Comparison of ENCODE assay signal across 8 cellular contexts in genomic region chr15:52780172-52780980, GRCh38. TPM values are rescaled to one million over a fixed set of nuclear protein-coding genes. Genes with fewer than 3 reads are reported as not detected.
DNase-seq lines count a peak whose midpoint lies in the region; ATAC-seq lines count a peak whose summit lies in the region.

No MANE protein-coding gene starts in this region.

- no peak overlapping the region for H3K4me2 ChIP-seq in mesenchymal stem cell (ENCODE audit: low read length, poor library complexity, severe bottlenecking)

- H3K27me3 ChIP-seq in mesenchymal stem cell (ENCODE audit: control insufficient read depth in 1 of 2, insufficient read depth in 1 of 2, low read length in 2 of 2), result peaks cover 44 to 86% of the 10 kb centered on the region in 2 experiments

- no peak overlapping the region for H4K91ac ChIP-seq in mesenchymal stem cell (ENCODE audit: low read length)

- H3K4me1 ChIP-seq in mesenchymal stem cell (ENCODE audit: control insufficient read depth, insufficient read depth, low read depth, low read length), result peaks cover 19% of the 10 kb centered on the region

- H3K4me3 Mint-ChIP-seq in activated CD4-positive, alpha-beta T cell treated with anti-CD3 and anti-CD28 coated beads, Interleukin-2, amount 10 ng/mL, durations not matched to agents 24 days and 14 days, result peak overlapping the region; percentile 24

- peaks cover 72% of the 10 kb centered on the region for H3K27me3 Mint-ChIP-seq in activated CD4-positive, alpha-beta T cell treated with anti-CD3 and anti-CD28 coated beads, Interleukin-2, amount 10 ng/mL, durations not matched to agents 24 days and 14 days

- no peak overlapping the region for H2BK5ac ChIP-seq in mesenchymal stem cell (ENCODE audit: low read depth, low read length, poor library complexity, severe bottlenecking)

- no peak overlapping the region for H2BK12ac ChIP-seq in mesenchymal stem cell (ENCODE audit: low read length in 2 of 2)

- WGBS in mesenchymal stem cell, result 13% methylated on average over 17 of the region's 18 CpGs

- H3K4ac ChIP-seq in mesenchymal stem cell (ENCODE audit: low read depth in 1 of 2, low read length in 2 of 2), result no peak overlapping the region

- H2AFZ ChIP-seq in mesenchymal stem cell (ENCODE audit: low read depth, low read length), result no peak overlapping the region

- no peak overlapping the region for H3K27ac Mint-ChIP-seq in activated CD4-positive, alpha-beta T cell treated with anti-CD3 and anti-CD28 coated beads, Interleukin-2, amount 10 ng/mL, durations not matched to agents 24 days and 14 days

- H3K18ac ChIP-seq in mesenchymal stem cell (ENCODE audit: low read depth in 1 of 2, low read length in 2 of 2), result no peak overlapping the region

- intact Hi-C loops in activated CD4-positive, alpha-beta T cell treated with anti-CD3 and anti-CD28 coated beads, Interleukin-2, amount 10 ng/mL, durations not matched to agents 24 days and 14 days (cut with micrococcal nuclease), result loop anchor here (2.0 kb wide), 1 partner anchor 416 kb away; no protein-coding TSS in a partner anchor

- H2BK120ac ChIP-seq in mesenchymal stem cell (ENCODE audit: low read depth, low read length), result no peak overlapping the region

- no peaks in the 10 kb centered on the region for H3K79me1 ChIP-seq in mesenchymal stem cell (replicated peaks; ENCODE audit: low read length, poor library complexity, severe bottlenecking)

- peak overlapping the region; percentile 4 for H3K9ac ChIP-seq in mesenchymal stem cell (ENCODE audit: low read length)

- H3K9me3 Mint-ChIP-seq in activated CD4-positive, alpha-beta T cell treated with anti-CD3 and anti-CD28 coated beads, Interleukin-2, amount 10 ng/mL, durations not matched to agents 24 days and 14 days, result no peaks in the 10 kb centered on the region

- no peak overlapping the region for H2AK5ac ChIP-seq in mesenchymal stem cell (ENCODE audit: low read length, severe bottlenecking)

- H3K14ac ChIP-seq in mesenchymal stem cell (ENCODE audit: low read length in 2 of 2), result no peak overlapping the region

- no peak overlapping the region for H3K27ac ChIP-seq in mesenchymal stem cell (ENCODE audit: low read length, poor library complexity, severe bottlenecking)

- no peak overlapping the region for H4K8ac ChIP-seq in mesenchymal stem cell (ENCODE audit: low read length)

- H2BK15ac ChIP-seq in mesenchymal stem cell (ENCODE audit: low read depth, poor library complexity, severe bottlenecking), result no peak overlapping the region

- H3K36me3 ChIP-seq in mesenchymal stem cell (ENCODE audit: control insufficient read depth in 1 of 2, insufficient read depth in 2 of 2, low read depth in 1 of 2, low read length in 2 of 2), result no peaks in the 10 kb centered on the region

- peaks cover 10% of the 10 kb centered on the region for H3K4me1 Mint-ChIP-seq in activated CD4-positive, alpha-beta T cell treated with anti-CD3 and anti-CD28 coated beads, Interleukin-2, amount 10 ng/mL, durations not matched to agents 24 days and 14 days

- ATAC-seq in GM18517 (IDR thresholded peaks at IDR 0.05; ENCODE audit: unreplicated experiment), result peak; percentile 80
- peak; percentile 63 for ATAC-seq in HG03060 (IDR thresholded peaks at IDR 0.05; ENCODE audit: low read depth, unreplicated experiment)

- peaks cover 2% of the 10 kb centered on the region for H3K36me3 Mint-ChIP-seq in activated CD4-positive, alpha-beta T cell treated with anti-CD3 and anti-CD28 coated beads, Interleukin-2, amount 10 ng/mL, durations not matched to agents 24 days and 14 days (ENCODE audit: low read depth)

- H3K4me3 ChIP-seq in mesenchymal stem cell (ENCODE audit: insufficient read depth in 1 of 2, low read depth in 1 of 2, low read length in 2 of 2), result peak overlapping the region in 1 of 2 experiments; percentile 57

- H3K23ac ChIP-seq in mesenchymal stem cell (ENCODE audit: low read length in 2 of 2), result no peak overlapping the region

- DNase-seq in AG08395 (ENCODE audit: low spot score) (peak; percentile 75), NCI-H510A (lab: John Stamatoyannopoulos, UW) (peak; percentile 6), dermis blood vessel endothelial cell (peak; percentile 71), mesenchymal stem cell (peak; percentile 54)
- peak; percentile 91 for DNase-seq in activated CD4-positive, alpha-beta T cell treated with anti-CD3 and anti-CD28 coated beads, Interleukin-2, amount 10 ng/mL, durations not matched to agents 24 days and 14 days
- DNase-seq in stimulated activated CD8-positive, alpha-beta memory T cell treated with anti-CD3 and anti-CD28 coated beads, Interleukin-4, amount 100 ng/mL, for 4 hours (ENCODE audit: low read depth in 2 of 2, low spot score in 1 of 2), result peak; percentile 14 to 46

- H3K9me3 ChIP-seq in mesenchymal stem cell (ENCODE audit: control insufficient read depth, low read length), result no peaks in the 10 kb centered on the region

RNA-seq across cellular contexts. Expression of gene ONECUT1, which starts 9.8 kb away (rescaled TPM):
- total RNA-seq in activated CD4-positive, alpha-beta T cell treated with anti-CD3 and anti-CD28 coated beads, Interleukin-2, amount 10 ng/mL, durations not matched to agents 24 days and 14 days, result not detected in 2 replicates
- total RNA-seq in dermis blood vessel endothelial cell, result not detected in 2 replicates
- 0.03 TPM for polyA plus RNA-seq in mesenchymal stem cell (2013, experiment 1 of 2)
- polyA plus RNA-seq in mesenchymal stem cell (2013, experiment 2 of 2), result not detected

Comparison
In these comparisons a context has a peak if more than half of its experiments do, and no peak if none do; other contexts are left out.
1. DNase-seq: peak in every context shown above with its lines; median percentile 91 in activated CD4-positive, alpha-beta T cell treated with anti-CD3 and anti-CD28 coated beads, Interleukin-2, amount 10 ng/mL, durations not matched to agents 24 days and 14 days; 75 in AG08395; 71 in dermis blood vessel endothelial cell; 54 in mesenchymal stem cell; 30 in stimulated activated CD8-positive, alpha-beta memory T cell treated with anti-CD3 and anti-CD28 coated beads, Interleukin-4, amount 100 ng/mL, for 4 hours; 6 in NCI-H510A.